Comparison of ENCODE assay signal across 11 cellular contexts in genomic region chr2:43101751-43102150, GRCh38.
DNase-seq lines count a peak whose midpoint lies in the region; ATAC-seq and TF ChIP-seq lines count a peak whose summit lies in the region.
"Had no signal": no experiment of that assay in that cellular context is flagged by ENCODE, and none has a peak within 500 bp of the region (broad histone marks: within the 10 kb centered on the region; RNA-seq: fewer than 3 reads in every experiment).

No MANE protein-coding gene starts in this region.

- no peaks in the 10 kb centered on the region for H3K27me3 ChIP-seq in BLaER1
- H3K27me3 ChIP-seq in ascending aorta = no peaks in the 10 kb centered on the region
- no peaks in the 10 kb centered on the region for H3K27me3 ChIP-seq in left lung
- no peaks in the 10 kb centered on the region for H3K27me3 ChIP-seq in gastrocnemius medialis

- H3K4me1 Mint-ChIP-seq in activated T-cell treated with anti-CD3 and anti-CD28 coated beads, Interleukin-2, amount 50 U/mL, for 24 hours (ENCODE audit: low read depth) = no peaks in the 10 kb centered on the region

- intact Hi-C loops in ascending aorta (cut with DNase I) = loop anchor here (2.0 to 5.0 kb wide), 2 partner anchors 15 to 126 kb away; partner anchors contain the start of gene ZFP36L2
- intact Hi-C loops in left lung (cut with DNase I) = no loop called here
- intact Hi-C loops in gastrocnemius medialis (cut with DNase I; ENCODE audit: low total_unique reads) = loop anchor here (2.0 to 5.0 kb wide), 2 partner anchors 27 to 79 kb away; no protein-coding TSS in a partner anchor

- TF ChIP-seq CTCF in ascending aorta (IDR thresholded peaks at IDR 0.05) (no peak), left lung (IDR thresholded peaks at IDR 0.05) (no peak), gastrocnemius medialis (IDR thresholded peaks at IDR 0.05 in 4 of 5, conservative IDR thresholded peaks at IDR 0.05 in 1 of 5) (no peak)

- peaks cover 2% of the 10 kb centered on the region for H3K36me3 Mint-ChIP-seq in activated T-cell treated with anti-CD3 and anti-CD28 coated beads, Interleukin-2, amount 50 U/mL, for 24 hours (ENCODE audit: low read depth)

- peaks cover 5% of the 10 kb centered on the region; the same call in 1 of the 2 replicates for H3K36me3 ChIP-seq in BLaER1
- H3K36me3 ChIP-seq in ascending aorta = no peaks in the 10 kb centered on the region
- H3K36me3 ChIP-seq in left lung = no peaks in the 10 kb centered on the region
- no peaks in the 10 kb centered on the region for H3K36me3 ChIP-seq in gastrocnemius medialis

- H3K27me3 Mint-ChIP-seq in activated T-cell treated with anti-CD3 and anti-CD28 coated beads, Interleukin-2, amount 50 U/mL, for 24 hours = no peaks in the 10 kb centered on the region
- H3K27me3 Mint-ChIP-seq: activated naive CD8-positive, alpha-beta T cell had no signal

- H3K4me2 ChIP-seq in BLaER1 = peak overlapping the region; percentile 76

- no peak for TF ChIP-seq POLR2A in gastrocnemius medialis (IDR thresholded peaks at IDR 0.05)

- no peak overlapping the region for H3K27ac Mint-ChIP-seq in activated T-cell treated with anti-CD3 and anti-CD28 coated beads, Interleukin-2, amount 50 U/mL, for 24 hours
- H3K27ac Mint-ChIP-seq: activated naive CD8-positive, alpha-beta T cell; immature natural killer cell had no signal

- H3K9me3 Mint-ChIP-seq in activated T-cell treated with anti-CD3 and anti-CD28 coated beads, Interleukin-2, amount 50 U/mL, for 24 hours = peaks cover 5% of the 10 kb centered on the region

- H3K9me3 ChIP-seq in BLaER1 (peaks cover 2% of the 10 kb centered on the region; the same call in 1 of the 2 replicates), ascending aorta (no peaks in the 10 kb centered on the region), left lung (no peaks in the 10 kb centered on the region), gastrocnemius medialis (no peaks in the 10 kb centered on the region)

- H3K4me3 ChIP-seq in BLaER1 = no peak overlapping the region; the same call in 1 of the 2 replicates
- peak overlapping the region in 1 of 2 donors; percentile 65 for H3K4me3 ChIP-seq in ascending aorta
- H3K4me3 ChIP-seq in left lung = no peak overlapping the region
- peak overlapping the region; percentile 62 to 76 (median 74) for H3K4me3 ChIP-seq in gastrocnemius medialis

- DNase-seq in ascending aorta (ENCODE audit: low spot score in 2 of 2) (no peak), left lung (no peak), gastrocnemius medialis (no peak), pons (ENCODE audit: low spot score) (no peak), HCEC 1CT (no peak), globus pallidus (ENCODE audit: low spot score) (no peak)
- no peak for DNase-seq in activated T-cell treated with anti-CD3 and anti-CD28 coated beads, Interleukin-2, amount 50 U/mL, for 24 hours
- DNase-seq: immature natural killer cell, NCI-H146 had no signal

- H3K4me3 Mint-ChIP-seq in activated T-cell treated with anti-CD3 and anti-CD28 coated beads, Interleukin-2, amount 50 U/mL, for 24 hours = no peak overlapping the region
- H3K4me3 Mint-ChIP-seq: activated naive CD8-positive, alpha-beta T cell; immature natural killer cell had no signal

- H3K4me1 ChIP-seq in BLaER1 (peaks cover 62% of the 10 kb centered on the region), ascending aorta (peaks cover 31 to 46% of the 10 kb centered on the region in 2 donors), left lung (peaks cover 22 to 62% of the 10 kb centered on the region in 2 donors), gastrocnemius medialis (peaks cover 10 to 32% of the 10 kb centered on the region in 2 donors)

- H3K27ac ChIP-seq in BLaER1 = peak overlapping the region; percentile 51; the same call in 1 of the 2 replicates
- peak overlapping the region; percentile 94 to 95 for H3K27ac ChIP-seq in ascending aorta
- H3K27ac ChIP-seq in left lung = peak overlapping the region; percentile 53 to 81
- H3K27ac ChIP-seq in gastrocnemius medialis = peak overlapping the region; percentile 76 to 92 (median 90)

- H3K9ac ChIP-seq in BLaER1 = no peak overlapping the region

- in situ Hi-C loops in gastrocnemius medialis (cut with MboI; ENCODE audit: low sequenced_read_pairs in 4 of 4) = no loop called here

- ATAC-seq in left lung (no peak), gastrocnemius medialis (no peak)

- no peaks in the 10 kb centered on the region for H4K20me1 ChIP-seq in BLaER1

Comparison
In these comparisons a context has a peak if more than half of its experiments do, and no peak if none do; other contexts are left out.
1. H3K4me3 ChIP-seq: peak in gastrocnemius medialis (4 of 4); none in BLaER1 (single experiment) and left lung (0 of 2).
2. intact Hi-C loops: an anchor here in ascending aorta (2.0 to 5.0 kb wide) and gastrocnemius medialis (2.0 to 5.0 kb wide); none called in left lung.
3. Peak in every context shown above with its lines, with median percentiles within 50 percentile points of each other: H3K27ac ChIP-seq.